8 cellular contexts compared by ENCODE assay signal in genomic region chr1:65146908-65147423, GRCh38. TPM values are rescaled to one million over a fixed set of nuclear protein-coding genes. Genes with fewer than 3 reads are reported as not detected.
DNase-seq lines count a peak whose midpoint lies in the region; ATAC-seq and TF ChIP-seq lines count a peak whose summit lies in the region.

No MANE protein-coding gene starts in this region.

- ATAC-seq in CD4-positive, alpha-beta T cell (ENCODE audit: poor library complexity) = no peak
- ATAC-seq in HG02840 (IDR thresholded peaks at IDR 0.05; ENCODE audit: low FRiP score, unreplicated experiment) = no peak
- ATAC-seq in GM18873 (IDR thresholded peaks at IDR 0.05; ENCODE audit: low FRiP score, unreplicated experiment) = no peak
- no peak for ATAC-seq in sciatic nerve

- POLR2A ChIA-PET in CD4-positive, alpha-beta T cell (lab: Charles Lee) = no interaction called here

- DNase-seq in CD4-positive, alpha-beta T cell = no peak
- DNase-seq in dermis blood vessel endothelial cell (peak; percentile 3), neural crest cell (ENCODE audit: low read depth, low spot score) (no peak), Kasumi-1 (lab: John Stamatoyannopoulos, UW) (no peak), sciatic nerve (ENCODE audit: low spot score) (no peak)

- H3K27me3 Mint-ChIP-seq in CD4-positive, alpha-beta T cell = peaks cover 73% of the 10 kb centered on the region
- H3K27me3 Mint-ChIP-seq in neural crest cell (ENCODE audit: low read depth) = peaks cover 75% of the 10 kb centered on the region

- H3K27me3 ChIP-seq in CD4-positive, alpha-beta T cell (ENCODE audit: control insufficient read depth, insufficient read depth, low read length) = peaks cover 40% of the 10 kb centered on the region
- H3K27me3 ChIP-seq in HUES6 (ENCODE audit: control insufficient read depth, insufficient read depth, low read length) = peaks cover 42% of the 10 kb centered on the region

- no peaks in the 10 kb centered on the region for H3K36me3 Mint-ChIP-seq in CD4-positive, alpha-beta T cell (ENCODE audit: low read depth)
- no peaks in the 10 kb centered on the region for H3K36me3 Mint-ChIP-seq in neural crest cell (ENCODE audit: low read depth)

- no peaks in the 10 kb centered on the region for H3K36me3 ChIP-seq in HUES6 (ENCODE audit: control insufficient read depth, insufficient read depth, low read length)

- CTCF ChIA-PET in CD4-positive, alpha-beta T cell (lab: Charles Lee) = no interaction called here

- peak overlapping the region; percentile 61 for H3K4me3 ChIP-seq in HUES6 (ENCODE audit: low read depth, low read length)

- H3K4me1 ChIP-seq in HUES6 (ENCODE audit: control insufficient read depth, insufficient read depth, low read length) = peaks cover 26% of the 10 kb centered on the region

- no peak for TF ChIP-seq CTCF in CD4-positive, alpha-beta T cell (IDR thresholded peaks at IDR 0.05)
- TF ChIP-seq CTCF in neural crest cell (conservative IDR thresholded peaks at IDR 0.05) = no peak

- peaks cover 15% of the 10 kb centered on the region for H3K4me1 Mint-ChIP-seq in CD4-positive, alpha-beta T cell (ENCODE audit: low read depth)
- H3K4me1 Mint-ChIP-seq in neural crest cell = peaks cover 23% of the 10 kb centered on the region

- intact Hi-C loops in CD4-positive, alpha-beta T cell (cut with DNase I, micrococcal nuclease) = no loop called here
- intact Hi-C loops in sciatic nerve (cut with DNase I) = no loop called here

- peak overlapping the region; percentile 85 for H3K9ac ChIP-seq in HUES6 (ENCODE audit: low read length)

- no peaks in the 10 kb centered on the region for H3K9me3 ChIP-seq in CD4-positive, alpha-beta T cell (ENCODE audit: control insufficient read depth, low read length)
- H3K9me3 ChIP-seq in HUES6 (ENCODE audit: control insufficient read depth, insufficient read depth, low read depth, low read length) = no peaks in the 10 kb centered on the region

- H3K9me3 Mint-ChIP-seq in CD4-positive, alpha-beta T cell = no peaks in the 10 kb centered on the region
- no peaks in the 10 kb centered on the region for H3K9me3 Mint-ChIP-seq in neural crest cell

- no peak overlapping the region for H3K27ac Mint-ChIP-seq in CD4-positive, alpha-beta T cell
- no peak overlapping the region for H3K27ac Mint-ChIP-seq in neural crest cell (ENCODE audit: unreplicated experiment)

- peak overlapping the region; percentile 81 for H3K4me3 Mint-ChIP-seq in CD4-positive, alpha-beta T cell
- H3K4me3 Mint-ChIP-seq in neural crest cell = peak overlapping the region; percentile 82

- no peak overlapping the region for H3K27ac ChIP-seq in CD4-positive, alpha-beta T cell (ENCODE audit: low read depth, low read length)
- peak overlapping the region; percentile 87; the same call in 1 of the 2 replicates for H3K27ac ChIP-seq in HUES6 (ENCODE audit: low read depth, low read length)

RNA-seq across cellular contexts. Expression of gene AK4, which starts 1.0 kb away (rescaled TPM):
- under 1 TPM; 0.08 to 0.14 TPM for total RNA-seq in CD4-positive, alpha-beta T cell
- total RNA-seq in dermis blood vessel endothelial cell (21.1 and 23.1 TPM in 2 replicates), neural crest cell (10.5 and 12.0 TPM in 2 replicates), sciatic nerve (27.6 TPM)

Comparison
In these comparisons a context has a peak if more than half of its experiments do, and no peak if none do; other contexts are left out.
1. RNA of gene AK4, which starts 1.0 kb away (total RNA-seq): 27.6 TPM in sciatic nerve (single experiment), 21.1 to 23.1 TPM in dermis blood vessel endothelial cell and 10.5 to 12.0 TPM in neural crest cell; 0.08 to 0.14 TPM in CD4-positive, alpha-beta T cell; every median in the first group is over 10 times any median in the second.